ENCODE assay signal across 27 cellular contexts in the genomic region with DNA sequence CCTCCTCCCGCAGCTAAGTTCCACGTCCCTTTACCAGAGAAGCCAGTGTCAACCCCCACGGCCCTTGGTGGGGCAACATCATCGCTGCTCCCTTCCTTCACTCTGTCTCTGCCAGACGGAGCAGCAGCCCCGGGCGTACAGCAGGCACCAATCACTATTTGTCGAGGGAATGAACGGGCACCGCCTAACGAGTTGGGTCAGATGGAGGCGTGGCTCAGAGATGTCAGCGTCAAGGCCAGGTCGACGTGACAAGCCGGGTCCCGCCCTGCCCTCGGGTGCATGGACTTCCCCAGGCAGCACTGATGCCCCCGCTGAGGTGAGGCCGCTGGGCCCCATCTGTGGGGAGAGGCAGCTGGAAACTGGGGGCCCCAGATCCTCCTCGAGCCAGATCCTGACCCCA. TPM values are rescaled to one million over a fixed set of nuclear protein-coding genes. Genes with fewer than 3 reads are reported as not detected.
A peak's percentile ranks its signal among the peaks of the same experiment; 100 is the strongest.
DNase-seq lines count a peak whose midpoint lies in the region; ATAC-seq, FAIRE-seq and TF ChIP-seq lines count a peak whose summit lies in the region.
"Had no signal": no experiment of that assay in that cellular context is flagged by ENCODE, and none has a peak within 500 bp of the region (broad histone marks: within the 10 kb centered on the region; RNA-seq: fewer than 3 reads in every experiment).

No MANE protein-coding gene starts in this region.

- peak in 1 of 3 experiments; percentile 17; a peak in 1 of 6 replicates for TF ChIP-seq CTCF in HCT116 (IDR thresholded peaks at IDR 0.05 in 2 of 3, conservative IDR thresholded peaks at IDR 0.05 in 1 of 3; ENCODE audit: borderline replicate concordance in 1 of 3, insufficient read depth in 1 of 3, low read depth in 2 of 3, low read length in 2 of 3)
- no peak for TF ChIP-seq CTCF in PC-3 (conservative IDR thresholded peaks at IDR 0.05; ENCODE audit: low read depth, low read length)
- TF ChIP-seq CTCF in H1 (IDR thresholded peaks at IDR 0.05; ENCODE audit: control extremely low read depth in 1 of 3, insufficient read depth in 1 of 3, low read depth in 1 of 3, low read length in 3 of 3): no peak

- H2BK12ac ChIP-seq in H1 (ENCODE audit: low read depth, low read length): peak overlapping the region; percentile 27; the same call in 1 of the 2 replicates

- no peak overlapping the region for H4K8ac ChIP-seq in H1 (ENCODE audit: extremely low read depth, insufficient read depth, low read length)

- peak overlapping the region; percentile 65 for H4K91ac ChIP-seq in H1 (replicated peaks; ENCODE audit: insufficient read length, low read length)

- no peak overlapping the region for H3K23ac ChIP-seq in H1 (ENCODE audit: insufficient read length)

- no peak overlapping the region for H3K14ac ChIP-seq in H1 (ENCODE audit: insufficient read length)

- peak; percentile 55 for DNase-seq in HCT116 (ENCODE audit: low read depth, low spot score)
- peak; percentile 47 for DNase-seq in PC-3
- DNase-seq in H1 (ENCODE audit: low read depth in 1 of 2, low spot score in 2 of 2): no peak
- no peak for DNase-seq in stimulated activated naive B cell treated with anti-CD40 and anti-IgM and Interleukin-4, amounts not matched to agents 10 μg/mL and 1 μg/mL and 100 μg/mL, for 72 hours
- no peak for DNase-seq in SW480 (ENCODE audit: low spot score)
- no peak for DNase-seq in DMS53 (lab: John Stamatoyannopoulos, UW)
- DNase-seq in stimulated activated effector memory CD8-positive, alpha-beta T cell treated with anti-CD3 and anti-CD28 coated beads, Interleukin-12 subunit alpha, Interleukin-12 subunit beta, amount 100 ng/mL, for 72 hours (ENCODE audit: low spot score in 2 of 2): no peak
- DNase-seq: activated CD4-positive, alpha-beta memory T cell treated with anti-CD3 and anti-CD28 coated beads, Interleukin-2, amount 10 ng/mL, durations not matched to agents 7 days and 5 days; activated CD8-positive, alpha-beta memory T cell treated with anti-CD3 and anti-CD28 coated beads, Interleukin-2, amount 50 U/mL, for 48 hours; activated naive CD4-positive, alpha-beta T cell treated with anti-CD3 and anti-CD28 coated beads, Interleukin-2, amount 10 ng/mL, durations not matched to agents 7 days and 5 days; kidney glomerular epithelial cell; lower lobe of right lung; NCI-H146; NCI-H226; stimulated activated CD4-positive, alpha-beta T cell treated with anti-CD3 and anti-CD28 coated beads, Interleukin-1b, Interleukin-23, amount 100 ng/mL, for 48 hours; stimulated activated naive CD8-positive, alpha-beta T cell treated with anti-CD3 and anti-CD28 coated beads, Interleukin-15, amount 100 ng/mL, for 72 hours had no signal

- H4K20me1 ChIP-seq in HCT116 (ENCODE audit: insufficient read depth) (no peaks in the 10 kb centered on the region), PC-3 (ENCODE audit: low read length) (no peaks in the 10 kb centered on the region), H1 (replicated peaks in 1 of 2; ENCODE audit: control insufficient read depth in 1 of 2, insufficient read depth in 2 of 2, low read length in 2 of 2) (peaks cover 0 to 2% of the 10 kb centered on the region in 2 experiments)

- H3K4me2 ChIP-seq in HCT116 (ENCODE audit: low read length) (peak overlapping the region; percentile 83), PC-3 (ENCODE audit: low read length) (peak overlapping the region; percentile 59), H1 (ENCODE audit: insufficient read depth in 1 of 2, low read depth in 2 of 2, low read length in 2 of 2) (no peak overlapping the region)
- H3K4me2 ChIP-seq: hepatocyte had no signal

- peak overlapping the region; percentile 27 for H3K27ac Mint-ChIP-seq in stimulated activated naive B cell treated with anti-CD40 and anti-IgM and Interleukin-4, amounts not matched to agents 10 μg/mL and 1 μg/mL and 100 μg/mL, for 72 hours
- H3K27ac Mint-ChIP-seq in stimulated activated effector memory CD8-positive, alpha-beta T cell treated with anti-CD3 and anti-CD28 coated beads, Interleukin-12 subunit alpha, Interleukin-12 subunit beta, amount 100 ng/mL, for 72 hours: no peak overlapping the region
- H3K27ac Mint-ChIP-seq: activated CD4-positive, alpha-beta memory T cell treated with anti-CD3 and anti-CD28 coated beads, Interleukin-2, amount 10 ng/mL, durations not matched to agents 7 days and 5 days; activated naive CD4-positive, alpha-beta T cell treated with anti-CD3 and anti-CD28 coated beads, Interleukin-2, amount 10 ng/mL, durations not matched to agents 7 days and 5 days; activated T-helper 17 cell treated with anti-CD3 and anti-CD28 coated beads, Interleukin-2, amount 50 U/mL, for 72 hours; natural killer cell treated with Interleukin-12 subunit alpha and Interleukin-12 subunit beta and Interleukin-15 and Interleukin-18, amount 100 ng/mL, for 72 hours had no signal

- FAIRE-seq in H1 (lab: Jason Lieb, UNC): no peak

- H3K79me2 ChIP-seq in HCT116 (ENCODE audit: insufficient read depth, low read length) (no peaks in the 10 kb centered on the region; the same call in 1 of the 2 replicates), PC-3 (ENCODE audit: low read length) (no peaks in the 10 kb centered on the region), H1 (ENCODE audit: control insufficient read depth in 1 of 2, insufficient read depth in 2 of 2, low read length in 2 of 2) (no peaks in the 10 kb centered on the region)
- H3K79me2 ChIP-seq: hepatocyte had no signal

- TF ChIP-seq EP300 in H1 (IDR thresholded peaks at IDR 0.05; ENCODE audit: borderline replicate concordance in 1 of 2, low read depth in 2 of 2, low read length in 2 of 2): no peak

- H3K4me3 Mint-ChIP-seq in stimulated activated naive B cell treated with anti-CD40 and anti-IgM and Interleukin-4, amounts not matched to agents 10 μg/mL and 1 μg/mL and 100 μg/mL, for 72 hours: no peak overlapping the region
- H3K4me3 Mint-ChIP-seq in stimulated activated effector memory CD8-positive, alpha-beta T cell treated with anti-CD3 and anti-CD28 coated beads, Interleukin-12 subunit alpha, Interleukin-12 subunit beta, amount 100 ng/mL, for 72 hours: no peak overlapping the region
- H3K4me3 Mint-ChIP-seq: activated CD4-positive, alpha-beta memory T cell treated with anti-CD3 and anti-CD28 coated beads, Interleukin-2, amount 10 ng/mL, durations not matched to agents 7 days and 5 days; activated naive CD4-positive, alpha-beta T cell treated with anti-CD3 and anti-CD28 coated beads, Interleukin-2, amount 10 ng/mL, durations not matched to agents 7 days and 5 days; activated T-helper 17 cell treated with anti-CD3 and anti-CD28 coated beads, Interleukin-2, amount 50 U/mL, for 72 hours; CD14-positive monocyte; natural killer cell treated with Interleukin-12 subunit alpha and Interleukin-12 subunit beta and Interleukin-15 and Interleukin-18, amount 100 ng/mL, for 72 hours; stimulated activated naive CD8-positive, alpha-beta T cell treated with anti-CD3 and anti-CD28 coated beads, Interleukin-15, amount 100 ng/mL, for 72 hours had no signal

- H2BK20ac ChIP-seq in H1 (ENCODE audit: low read length): no peak overlapping the region

- no peaks in the 10 kb centered on the region; a peak in 1 of 4 replicates for H3K9me3 ChIP-seq in HCT116 (ENCODE audit: control insufficient read depth in 1 of 2, insufficient read depth in 1 of 2, low read depth in 1 of 2, low read length in 2 of 2)
- no peaks in the 10 kb centered on the region for H3K9me3 ChIP-seq in PC-3 (ENCODE audit: low read length)
- H3K9me3 ChIP-seq in H1 (ENCODE audit: insufficient read depth in 2 of 2, low read depth in 1 of 2, low read length in 1 of 2): no peaks in the 10 kb centered on the region
- H3K9me3 ChIP-seq: gastroesophageal sphincter, lower lobe of right lung had no signal

- H3K27ac ChIP-seq in HCT116 (ENCODE audit: low read depth, low read length): peak overlapping the region; percentile 71
- H3K27ac ChIP-seq in PC-3 (ENCODE audit: low read length): no peak overlapping the region
- no peak overlapping the region for H3K27ac ChIP-seq in H1 (ENCODE audit: low read depth, low read length)
- H3K27ac ChIP-seq: gastroesophageal sphincter, GM23248, hepatocyte, lower lobe of right lung, RWPE1 had no signal

- no peak overlapping the region for H2BK5ac ChIP-seq in H1 (ENCODE audit: low read depth, low read length)

- H3K4me1 Mint-ChIP-seq in stimulated activated naive B cell treated with anti-CD40 and anti-IgM and Interleukin-4, amounts not matched to agents 10 μg/mL and 1 μg/mL and 100 μg/mL, for 72 hours: peaks cover 41 to 73% of the 10 kb centered on the region in 2 donors
- no peaks in the 10 kb centered on the region for H3K4me1 Mint-ChIP-seq in stimulated activated effector memory CD8-positive, alpha-beta T cell treated with anti-CD3 and anti-CD28 coated beads, Interleukin-12 subunit alpha, Interleukin-12 subunit beta, amount 100 ng/mL, for 72 hours
- H3K4me1 Mint-ChIP-seq: activated CD4-positive, alpha-beta memory T cell treated with anti-CD3 and anti-CD28 coated beads, Interleukin-2, amount 10 ng/mL, durations not matched to agents 7 days and 5 days; activated naive CD4-positive, alpha-beta T cell treated with anti-CD3 and anti-CD28 coated beads, Interleukin-2, amount 10 ng/mL, durations not matched to agents 7 days and 5 days; activated T-helper 17 cell treated with anti-CD3 and anti-CD28 coated beads, Interleukin-2, amount 50 U/mL, for 72 hours had no signal

- BruUV-seq in HCT116 (replicated peaks; lab: Mats Ljungman, UMichigan): no TSS peak
- BruUV-seq in PC-3 (replicated peaks; lab: Mats Ljungman, UMichigan): no TSS peak

- H3K4ac ChIP-seq in H1 (replicated peaks; ENCODE audit: insufficient read length, low read depth, low read length): no peak overlapping the region

- H3K18ac ChIP-seq in H1 (ENCODE audit: extremely low read depth, low read length): no peak overlapping the region

- H3K9me3 Mint-ChIP-seq in stimulated activated naive B cell treated with anti-CD40 and anti-IgM and Interleukin-4, amounts not matched to agents 10 μg/mL and 1 μg/mL and 100 μg/mL, for 72 hours: no peaks in the 10 kb centered on the region
- H3K9me3 Mint-ChIP-seq in stimulated activated effector memory CD8-positive, alpha-beta T cell treated with anti-CD3 and anti-CD28 coated beads, Interleukin-12 subunit alpha, Interleukin-12 subunit beta, amount 100 ng/mL, for 72 hours: no peaks in the 10 kb centered on the region
- H3K9me3 Mint-ChIP-seq: activated T-helper 17 cell treated with anti-CD3 and anti-CD28 coated beads, Interleukin-2, amount 50 U/mL, for 72 hours; brain; natural killer cell treated with Interleukin-12 subunit alpha and Interleukin-12 subunit beta and Interleukin-15 and Interleukin-18, amount 100 ng/mL, for 72 hours had no signal

- H3K4me3 ChIP-seq in HCT116 (replicated peaks in 1 of 2; ENCODE audit: low read depth in 1 of 2, low read length in 2 of 2) (peak overlapping the region; percentile 33 to 52), PC-3 (ENCODE audit: low read length) (no peak overlapping the region; the same call in 1 of the 2 replicates), H1 (ENCODE audit: extremely low read depth in 1 of 4, insufficient read depth in 2 of 4, low read depth in 3 of 4, low read length in 4 of 4) (no peak overlapping the region)
- H3K4me3 ChIP-seq: gastroesophageal sphincter, GM23248, hepatocyte, lower lobe of right lung had no signal

- RAD21 ChIA-PET in HCT116 (lab: Charles Lee; ENCODE audit: low non-redundant PET in 1 of 2, low total read pairs in 2 of 2, uncharacterized antibody in 2 of 2, unreplicated experiment in 2 of 2): no interaction called here

- H3K79me1 ChIP-seq in H1 (ENCODE audit: low read depth, low read length): no peaks in the 10 kb centered on the region

- H3K27me3 ChIP-seq in HCT116 (ENCODE audit: insufficient read depth, low read length) (no peaks in the 10 kb centered on the region), PC-3 (ENCODE audit: low read length) (no peaks in the 10 kb centered on the region), H1 (replicated peaks in 1 of 4; ENCODE audit: control insufficient read depth in 3 of 4, extremely low read depth in 1 of 4, insufficient read depth in 3 of 4, low read length in 3 of 4) (no peaks in the 10 kb centered on the region)
- H3K27me3 ChIP-seq: hepatocyte had no signal

- no peak overlapping the region for H2AK5ac ChIP-seq in H1 (ENCODE audit: low read depth, low read length)

- TF ChIP-seq POLR2A in HCT116 (IDR thresholded peaks at IDR 0.05; ENCODE audit: borderline replicate concordance, extremely low read depth, insufficient read depth, insufficient read length) (no peak), H1 (IDR thresholded peaks at IDR 0.05; ENCODE audit: control extremely low read depth in 1 of 2, low read depth in 2 of 2, low read length in 2 of 2) (no peak)

- H2BK15ac ChIP-seq in H1 (ENCODE audit: low read length): peak overlapping the region; percentile 31; the same call in 1 of the 2 replicates

- CTCF ChIA-PET in HCT116 (lab: Charles Lee) (interaction anchor here (0.6 to 1.7 kb wide), 4 partner anchors 16 to 241 kb away, joined by 3 to 7 read pairs (median 4); no protein-coding TSS in a partner anchor), PC-3 (lab: Charles Lee) (interaction anchor here (0.9 kb wide), 1 partner anchor 44 kb away, joined by 3 read pairs; no protein-coding TSS in a partner anchor), H1 (lab: Charles Lee; ENCODE audit: partially characterized antibody) (interaction anchor here (1.1 to 1.5 kb wide), 5 partner anchors 9 to 219 kb away, joined by 3 to 4 read pairs (median 3); no protein-coding TSS in a partner anchor)

- peak overlapping the region; percentile 43 for H2BK120ac ChIP-seq in H1 (replicated peaks; ENCODE audit: low read depth, low read length)

- 89% methylated on average over 19 of the region's 21 CpGs; no CpG with 5 or more reads in 1 of the 2 experiments for WGBS in H1 (ENCODE audit: extremely low coverage in 1 of 2, insufficient coverage in 1 of 2, insufficient read length in 1 of 2, insufficient replicate concordance in 2 of 2, low coverage in 1 of 2, low lambda C conversion rate in 2 of 2, missing lambda C conversion rate in 1 of 2), 2 experiments

- no peaks in the 10 kb centered on the region for H3F3A ChIP-seq in PC-3 (ENCODE audit: low read length, unreplicated experiment)

- POLR2A ChIA-PET in HCT116 (lab: Charles Lee) (no interaction called here), PC-3 (lab: Charles Lee; ENCODE audit: unreplicated experiment) (no interaction called here), H1 (lab: Charles Lee; ENCODE audit: partially characterized antibody) (interaction anchor here (1.3 kb wide), 1 partner anchor 84 kb away, joined by 3 read pairs; no protein-coding TSS in a partner anchor)

- ATAC-seq in HCT116 (peak; percentile 65), PC-3 (peak; percentile 61)
- ATAC-seq in stimulated activated naive B cell treated with anti-CD40 and anti-IgM and Interleukin-4, amounts not matched to agents 10 μg/mL and 1 μg/mL and 100 μg/mL, for 72 hours (replicated peaks): no peak
- no peak for ATAC-seq in stimulated activated effector memory CD8-positive, alpha-beta T cell treated with anti-CD3 and anti-CD28 coated beads, Interleukin-12 subunit alpha, Interleukin-12 subunit beta, amount 100 ng/mL, for 72 hours
- ATAC-seq: activated T-helper 17 cell treated with anti-CD3 and anti-CD28 coated beads, Interleukin-2, amount 50 U/mL, for 72 hours; gastroesophageal sphincter; lower lobe of right lung; natural killer cell treated with Interleukin-12 subunit alpha and Interleukin-12 subunit beta and Interleukin-15 and Interleukin-18, amount 100 ng/mL, for 72 hours; SK-N-SH treated with all-trans-retinoic acid at 6 μM for 48 hours; stimulated activated naive CD8-positive, alpha-beta T cell treated with anti-CD3 and anti-CD28 coated beads, Interleukin-15, amount 100 ng/mL, for 72 hours had no signal

- H3K9ac ChIP-seq in HCT116 (ENCODE audit: low read length) (peak overlapping the region; percentile 58), PC-3 (ENCODE audit: low read length) (no peak overlapping the region), H1 (replicated peaks in 1 of 4; ENCODE audit: extremely low read depth in 1 of 4, low read depth in 3 of 4, low read length in 3 of 4) (no peak overlapping the region)
- H3K9ac ChIP-seq: GM23248 had no signal

- no peak overlapping the region for H4K5ac ChIP-seq in H1 (ENCODE audit: insufficient read length, low read depth, low read length)

- H3K56ac ChIP-seq in H1 (replicated peaks; ENCODE audit: insufficient read length, low read depth, low read length): no peak overlapping the region

- TF ChIP-seq RAD21 in HCT116 (IDR thresholded peaks at IDR 0.05; ENCODE audit: low read depth) (no peak), H1 (IDR thresholded peaks at IDR 0.05 in 1 of 2, conservative IDR thresholded peaks at IDR 0.05 in 1 of 2; ENCODE audit: low read depth in 2 of 2, low read length in 2 of 2) (no peak)

- intact Hi-C loops in HCT116 (cut with micrococcal nuclease): no loop called here
- intact Hi-C loops in PC-3 (cut with micrococcal nuclease): loop anchor here (5.0 kb wide), 1 partner anchor 240 kb away; no protein-coding TSS in a partner anchor

- H3K27me3 Mint-ChIP-seq in stimulated activated naive B cell treated with anti-CD40 and anti-IgM and Interleukin-4, amounts not matched to agents 10 μg/mL and 1 μg/mL and 100 μg/mL, for 72 hours: no peaks in the 10 kb centered on the region
- H3K27me3 Mint-ChIP-seq: activated CD4-positive, alpha-beta memory T cell treated with anti-CD3 and anti-CD28 coated beads, Interleukin-2, amount 10 ng/mL, durations not matched to agents 7 days and 5 days; activated naive CD4-positive, alpha-beta T cell treated with anti-CD3 and anti-CD28 coated beads, Interleukin-2, amount 10 ng/mL, durations not matched to agents 7 days and 5 days; activated T-helper 17 cell treated with anti-CD3 and anti-CD28 coated beads, Interleukin-2, amount 50 U/mL, for 72 hours; brain had no signal

- peaks cover 11 to 24% of the 10 kb centered on the region in 2 donors for H3K36me3 Mint-ChIP-seq in stimulated activated naive B cell treated with anti-CD40 and anti-IgM and Interleukin-4, amounts not matched to agents 10 μg/mL and 1 μg/mL and 100 μg/mL, for 72 hours
- no peaks in the 10 kb centered on the region for H3K36me3 Mint-ChIP-seq in stimulated activated effector memory CD8-positive, alpha-beta T cell treated with anti-CD3 and anti-CD28 coated beads, Interleukin-12 subunit alpha, Interleukin-12 subunit beta, amount 100 ng/mL, for 72 hours
- H3K36me3 Mint-ChIP-seq: activated naive CD4-positive, alpha-beta T cell treated with anti-CD3 and anti-CD28 coated beads, Interleukin-2, amount 10 ng/mL, durations not matched to agents 7 days and 5 days; brain; natural killer cell treated with Interleukin-12 subunit alpha and Interleukin-12 subunit beta and Interleukin-15 and Interleukin-18, amount 100 ng/mL, for 72 hours had no signal

- H3K4me1 ChIP-seq in HCT116 (ENCODE audit: control insufficient read depth in 1 of 2, insufficient read depth in 2 of 2, low read length in 2 of 2) (peaks cover 45 to 58% of the 10 kb centered on the region in 2 experiments), PC-3 (ENCODE audit: insufficient read depth, low read length) (peaks cover 22% of the 10 kb centered on the region), H1 (replicated peaks in 1 of 4; ENCODE audit: control insufficient read depth in 3 of 4, insufficient read depth in 4 of 4, low read length in 3 of 4) (peaks cover 0 to 30% (median 16%) of the 10 kb centered on the region in 4 experiments; a peak in 5 of 7 replicates)

- H3K9me2 ChIP-seq in HCT116 (ENCODE audit: insufficient read depth): no peaks in the 10 kb centered on the region
- no peaks in the 10 kb centered on the region for H3K9me2 ChIP-seq in PC-3 (replicated peaks; ENCODE audit: low read length)

- no peaks in the 10 kb centered on the region for H3K23me2 ChIP-seq in H1 (ENCODE audit: low read depth, low read length)

- H3K36me3 ChIP-seq in HCT116 (ENCODE audit: control insufficient read depth in 1 of 2, insufficient read depth in 2 of 2, low read length in 2 of 2): no peaks in the 10 kb centered on the region
- no peaks in the 10 kb centered on the region for H3K36me3 ChIP-seq in PC-3 (ENCODE audit: low read depth, low read length)
- H3K36me3 ChIP-seq in H1 (ENCODE audit: control insufficient read depth in 2 of 4, insufficient read depth in 4 of 4, low read length in 3 of 4): no peaks in the 10 kb centered on the region
- H3K36me3 ChIP-seq: gastroesophageal sphincter, lower lobe of right lung had no signal

- peak overlapping the region; percentile 62 for H2AFZ ChIP-seq in HCT116 (ENCODE audit: low read depth, low read length, poor library complexity, severe bottlenecking)
- 0 out of 2 replicates have a peak overlapping the region, but pooled peaks have one; percentile 32 for H2AFZ ChIP-seq in PC-3 (ENCODE audit: low read length)
- no peak overlapping the region for H2AFZ ChIP-seq in H1 (ENCODE audit: low read length)
- H2AFZ ChIP-seq: GM23248, hepatocyte had no signal

RNA-seq across cellular contexts. Expression of a gene that starts 50.0 kb away (rescaled TPM):
- total RNA-seq in HCT116 (2021; ENCODE audit: unreplicated experiment) (19.1 TPM), PC-3 (2014; rRNA removed) (not detected in 2 replicates)
- 16.8 and 17.8 TPM in 2 replicates for polyA plus RNA-seq in HCT116 (2012)
- total RNA-seq in H1 (2021; fragmentation: NEBNext Ultra II Directional; extraction: Animal tissue kit (Norgen Biotek cat#: 25700)): 1.3 and 2.7 TPM in 2 replicates
- 0.51 and 1.5 TPM in 2 replicates for polyA plus RNA-seq in H1 (2011; rRNA removed)
- polyA plus RNA-seq in H1 (2011; cell fraction: cytosol; rRNA removed): 0.62 TPM
- polyA plus RNA-seq in H1 (2011; cell fraction: nucleus; rRNA removed): 3.9 TPM
- 0.99 to 1.7 TPM (median 1.2 TPM) in 4 replicates for polyA plus RNA-seq in H1 (2012, experiment 1 of 2)
- 1.1 TPM for polyA plus RNA-seq in H1 (2012, experiment 2 of 2)
- polyA plus RNA-seq in H1 (2013, experiment 1 of 2): 1.6 TPM
- polyA plus RNA-seq in H1 (2013, experiment 2 of 2): 1.2 TPM
- polyA minus RNA-seq in H1 (2011; rRNA and poly(A)+ RNA removed): 0.59 and 0.66 TPM in 2 replicates
- 2.9 TPM for polyA minus RNA-seq in H1 (2011; cell fraction: cytosol; rRNA and poly(A)+ RNA removed)
- 2.1 TPM for polyA minus RNA-seq in H1 (2011; cell fraction: nucleus; rRNA and poly(A)+ RNA removed)
- total RNA-seq: activated CD4-positive, alpha-beta memory T cell treated with anti-CD3 and anti-CD28 coated beads, Interleukin-2, amount 10 ng/mL, durations not matched to agents 7 days and 5 days; GM23248; osteocyte; renal cortical epithelial cell had no signal
- polyA plus RNA-seq: GM23248 had no signal

Comparison
In these comparisons a context has a peak if more than half of its experiments do, and no peak if none do; other contexts are left out.
1. ATAC-seq: peak in HCT116 (single experiment) and PC-3 (single experiment); none in stimulated activated naive B cell treated with anti-CD40 and anti-IgM and Interleukin-4, amounts not matched to agents 10 μg/mL and 1 μg/mL and 100 μg/mL, for 72 hours (0 of 2) and stimulated activated effector memory CD8-positive, alpha-beta T cell treated with anti-CD3 and anti-CD28 coated beads, Interleukin-12 subunit alpha, Interleukin-12 subunit beta, amount 100 ng/mL, for 72 hours (single experiment).
2. DNase-seq: peak in HCT116 (single experiment) and PC-3 (single experiment); none in H1 (0 of 2), stimulated activated naive B cell treated with anti-CD40 and anti-IgM and Interleukin-4, amounts not matched to agents 10 μg/mL and 1 μg/mL and 100 μg/mL, for 72 hours (single experiment), SW480 (single experiment), DMS53 (single experiment) and stimulated activated effector memory CD8-positive, alpha-beta T cell treated with anti-CD3 and anti-CD28 coated beads, Interleukin-12 subunit alpha, Interleukin-12 subunit beta, amount 100 ng/mL, for 72 hours (0 of 2).
3. H3K4me2 ChIP-seq: peak in HCT116 (single experiment) and PC-3 (single experiment); none in H1 (0 of 2).
4. H3K4me3 ChIP-seq: peak in HCT116 (2 of 2); none in PC-3 (single experiment) and H1 (0 of 4).